In genomic region chr15:101252836-101253235, GRCh38 we compare ENCODE assay signal across 8 cellular contexts. TPM values are rescaled to one million over a fixed set of nuclear protein-coding genes. Genes with fewer than 3 reads are reported as not detected.
A peak's percentile ranks its signal among the peaks of the same experiment; 100 is the strongest.
DNase-seq lines count a peak whose midpoint lies in the region; ATAC-seq and TF ChIP-seq lines count a peak whose summit lies in the region.

No MANE protein-coding gene starts in this region.

- peak overlapping the region; percentile 86 for H3K9ac ChIP-seq in SK-N-MC (ENCODE audit: insufficient read length)

- H3K4me1 ChIP-seq in HAP-1 = peaks cover 7% of the 10 kb centered on the region

- H3K4me3 Mint-ChIP-seq in glutamatergic neuron (ENCODE audit: unreplicated experiment) = peak overlapping the region; percentile 83
- peak overlapping the region; percentile 96 to 97 for H3K4me3 Mint-ChIP-seq in stimulated activated naive B cell treated with anti-CD40 and anti-IgM and Interleukin-4, amounts not matched to agents 10 μg/mL and 1 μg/mL and 100 μg/mL, for 72 hours

- no peak for TF ChIP-seq CTCF in glutamatergic neuron (IDR thresholded peaks at IDR 0.05; ENCODE audit: partially characterized antibody, unreplicated experiment)

- no peaks in the 10 kb centered on the region for H3K36me3 Mint-ChIP-seq in glutamatergic neuron (ENCODE audit: unreplicated experiment)
- peaks cover 17 to 19% of the 10 kb centered on the region in 2 donors for H3K36me3 Mint-ChIP-seq in stimulated activated naive B cell treated with anti-CD40 and anti-IgM and Interleukin-4, amounts not matched to agents 10 μg/mL and 1 μg/mL and 100 μg/mL, for 72 hours

- no peak overlapping the region for H3K27ac Mint-ChIP-seq in glutamatergic neuron (ENCODE audit: unreplicated experiment)
- H3K27ac Mint-ChIP-seq in stimulated activated naive B cell treated with anti-CD40 and anti-IgM and Interleukin-4, amounts not matched to agents 10 μg/mL and 1 μg/mL and 100 μg/mL, for 72 hours = peak overlapping the region; percentile 95

- DNase-seq in HAP-1 (ENCODE audit: low spot score in 2 of 2) (no peak), SK-N-MC (ENCODE audit: low read depth, low spot score) (no peak), glutamatergic neuron (no peak), NCI-H146 treated with DMSO at 0.1 percent for 48 hours (lab: John Stamatoyannopoulos, UW; ENCODE audit: unreplicated experiment) (no peak)
- DNase-seq in stimulated activated naive B cell treated with anti-CD40 and anti-IgM and Interleukin-4, amounts not matched to agents 10 μg/mL and 1 μg/mL and 100 μg/mL, for 72 hours = no peak
- no peak for DNase-seq in activated CD8-positive, alpha-beta memory T cell treated with anti-CD3 and anti-CD28 coated beads, Interleukin-2, amount 50 U/mL, for 48 hours
- DNase-seq in stimulated activated CD4-positive, alpha-beta T cell treated with anti-CD3 and anti-CD28 coated beads, Interleukin-4, amount 100 ng/mL, for 4 hours = no peak

- no peak overlapping the region for H3K27ac ChIP-seq in SK-N-MC

- H3K4me1 Mint-ChIP-seq in glutamatergic neuron (ENCODE audit: low read depth, unreplicated experiment) = peaks cover 30% of the 10 kb centered on the region
- H3K4me1 Mint-ChIP-seq in stimulated activated naive B cell treated with anti-CD40 and anti-IgM and Interleukin-4, amounts not matched to agents 10 μg/mL and 1 μg/mL and 100 μg/mL, for 72 hours = peaks cover 23 to 47% of the 10 kb centered on the region in 2 donors

- ATAC-seq in stimulated activated naive B cell treated with anti-CD40 and anti-IgM and Interleukin-4, amounts not matched to agents 10 μg/mL and 1 μg/mL and 100 μg/mL, for 72 hours (replicated peaks) = no peak
- no peak for ATAC-seq in GM21619 (IDR thresholded peaks at IDR 0.05; ENCODE audit: unreplicated experiment)

- H3K4me3 ChIP-seq in HAP-1 = peak overlapping the region; percentile 54
- peak overlapping the region; percentile 93 for H3K4me3 ChIP-seq in SK-N-MC

- peaks cover 7% of the 10 kb centered on the region for H3K36me3 ChIP-seq in HAP-1 (replicated peaks)
- H3K36me3 ChIP-seq in SK-N-MC (ENCODE audit: insufficient read depth, low read length) = peaks cover 4% of the 10 kb centered on the region; the same call in 1 of the 2 replicates

- H3K9me3 ChIP-seq in HAP-1 (no peaks in the 10 kb centered on the region), SK-N-MC (ENCODE audit: low read depth, low read length) (no peaks in the 10 kb centered on the region)

- H3K9me3 Mint-ChIP-seq in glutamatergic neuron (ENCODE audit: unreplicated experiment) = peaks cover 7% of the 10 kb centered on the region
- no peaks in the 10 kb centered on the region for H3K9me3 Mint-ChIP-seq in stimulated activated naive B cell treated with anti-CD40 and anti-IgM and Interleukin-4, amounts not matched to agents 10 μg/mL and 1 μg/mL and 100 μg/mL, for 72 hours

- in situ Hi-C loops in HAP-1 (cut with MboI; ENCODE audit: low sequenced_read_pairs) = loop anchor here (25.0 kb wide), 1 partner anchor 341 kb away; the partner anchor contains the start of gene LRRK1

- peaks cover 5% of the 10 kb centered on the region for H3K27me3 Mint-ChIP-seq in glutamatergic neuron (ENCODE audit: unreplicated experiment)
- H3K27me3 Mint-ChIP-seq in stimulated activated naive B cell treated with anti-CD40 and anti-IgM and Interleukin-4, amounts not matched to agents 10 μg/mL and 1 μg/mL and 100 μg/mL, for 72 hours = no peaks in the 10 kb centered on the region

- H3K27me3 ChIP-seq in HAP-1 (ENCODE audit: low read depth) = 0 out of 2 replicates have a peak, but pooled peaks cover 3% of the 10 kb centered on the region

RNA-seq across cellular contexts. Expression of gene CHSY1, which starts 1.0 kb away (rescaled TPM):
- total RNA-seq in glutamatergic neuron (ENCODE audit: unreplicated experiment) = 38.2 TPM

RNA-seq across cellular contexts. Expression of gene SELENOS, which starts 24.4 kb away (rescaled TPM):
- 46.9 TPM for total RNA-seq in glutamatergic neuron (ENCODE audit: unreplicated experiment)

RNA-seq across cellular contexts. Expression of gene SNRPA1, which starts 42.2 kb away (rescaled TPM):
- 73.5 TPM for total RNA-seq in glutamatergic neuron (ENCODE audit: unreplicated experiment)
